24 cellular contexts compared by ENCODE assay signal in genomic region chr15:51863131-51863530, GRCh38. TPM values are rescaled to one million over a fixed set of nuclear protein-coding genes. Genes with fewer than 3 reads are reported as not detected.
DNase-seq lines count a peak whose midpoint lies in the region; ATAC-seq and TF ChIP-seq lines count a peak whose summit lies in the region.
"Had no signal": no experiment of that assay in that cellular context is flagged by ENCODE, and none has a peak within 500 bp of the region (broad histone marks: within the 10 kb centered on the region; RNA-seq: fewer than 3 reads in every experiment).

No MANE protein-coding gene starts in this region.

- no peak overlapping the region for H3K4me3 ChIP-seq in OCI-LY7 (ENCODE audit: low read depth, low read length, poor library complexity, severe bottlenecking)
- H3K4me3 ChIP-seq: BLaER1 treated with 17β-estradiol and CSF1 and Interleukin-3, amounts not matched to agents 10 nM and 100 nM; left lung had no signal

- intact Hi-C loops in activated CD4-positive, alpha-beta memory T cell treated with anti-CD3 and anti-CD28 coated beads for 36 hours (cut with micrococcal nuclease), result loop anchor here (2.0 to 10.0 kb wide), 3 partner anchors 58 to 150 kb away; partner anchors contain the start of gene LYSMD2
- intact Hi-C loops in CD4-positive, alpha-beta T cell (cut with DNase I, micrococcal nuclease), result no loop called here
- intact Hi-C loops in OCI-LY7 (cut with micrococcal nuclease; ENCODE audit: unreplicated experiment) (no loop called here), left cardiac atrium (cut with DNase I) (no loop called here)

- peak overlapping the region; percentile 47 for H3K27ac Mint-ChIP-seq in activated CD4-positive, alpha-beta memory T cell treated with anti-CD3 and anti-CD28 coated beads for 36 hours
- no peak overlapping the region for H3K27ac Mint-ChIP-seq in activated CD4-positive, alpha-beta memory T cell treated with anti-CD3 and anti-CD28 coated beads, Interleukin-2, amount 10 ng/mL, durations not matched to agents 7 days and 5 days
- peak overlapping the region; percentile 48 for H3K27ac Mint-ChIP-seq in CD4-positive, alpha-beta T cell
- peak overlapping the region; percentile 88 for H3K27ac Mint-ChIP-seq in T-helper 17 cell
- H3K27ac Mint-ChIP-seq: mesothelial cell of epicardium, nephron progenitor cell had no signal

- no TSS peak for BruUV-seq in OCI-LY7 (replicated peaks; lab: Mats Ljungman, UMichigan)

- H3K4me3 Mint-ChIP-seq in activated CD4-positive, alpha-beta memory T cell treated with anti-CD3 and anti-CD28 coated beads for 36 hours, result no peak overlapping the region
- no peak overlapping the region for H3K4me3 Mint-ChIP-seq in activated CD4-positive, alpha-beta memory T cell treated with anti-CD3 and anti-CD28 coated beads, Interleukin-2, amount 10 ng/mL, durations not matched to agents 7 days and 5 days
- H3K4me3 Mint-ChIP-seq in CD4-positive, alpha-beta T cell, result no peak overlapping the region
- peak overlapping the region; percentile 21 for H3K4me3 Mint-ChIP-seq in T-helper 17 cell
- H3K4me3 Mint-ChIP-seq: H9, mesothelial cell of epicardium, nephron progenitor cell had no signal

- H4K20me1 ChIP-seq in OCI-LY7 (ENCODE audit: insufficient read depth, low read length), result no peaks in the 10 kb centered on the region

- POLR2A ChIA-PET in activated CD4-positive, alpha-beta memory T cell treated with anti-CD3 and anti-CD28 coated beads for 36 hours (lab: Charles Lee), result interaction anchor here (1.0 to 2.2 kb wide), 2 partner anchors 15 to 22 kb away, joined by 3 to 6 read pairs; no protein-coding TSS in a partner anchor
- POLR2A ChIA-PET in activated CD4-positive, alpha-beta memory T cell treated with anti-CD3 and anti-CD28 coated beads, Interleukin-2, amount 10 ng/mL, durations not matched to agents 7 days and 5 days (lab: Charles Lee), result interaction anchor here (1.1 to 2.1 kb wide), 2 partner anchors 20 to 33 kb away, joined by 3 to 12 read pairs; partner anchors contain the start of gene TMOD3
- POLR2A ChIA-PET in CD4-positive, alpha-beta T cell (lab: Charles Lee), result interaction anchor here (0.6 kb wide), 1 partner anchor 10 kb away, joined by 3 read pairs; no protein-coding TSS in a partner anchor
- POLR2A ChIA-PET in OCI-LY7 (lab: Charles Lee), result interaction anchor here (1.2 kb wide), 1 partner anchor 8 kb away, joined by 5 read pairs; no protein-coding TSS in a partner anchor

- H3K4me2 ChIP-seq in OCI-LY7 (ENCODE audit: low read length), result no peak overlapping the region
- H3K4me2 ChIP-seq: BLaER1 treated with 17β-estradiol and CSF1 and Interleukin-3, amounts not matched to agents 10 nM and 100 nM had no signal

- peaks cover 35% of the 10 kb centered on the region for H3K36me3 ChIP-seq in OCI-LY7 (ENCODE audit: insufficient read depth, low read length)

- TF ChIP-seq CTCF in CD4-positive, alpha-beta T cell (IDR thresholded peaks at IDR 0.05), result no peak
- no peak for TF ChIP-seq CTCF in OCI-LY7 (conservative IDR thresholded peaks at IDR 0.05; ENCODE audit: low read length)

- H3K4me1 Mint-ChIP-seq in activated CD4-positive, alpha-beta memory T cell treated with anti-CD3 and anti-CD28 coated beads for 36 hours (ENCODE audit: low read depth), result peaks cover 63% of the 10 kb centered on the region
- H3K4me1 Mint-ChIP-seq in activated CD4-positive, alpha-beta memory T cell treated with anti-CD3 and anti-CD28 coated beads, Interleukin-2, amount 10 ng/mL, durations not matched to agents 7 days and 5 days, result peaks cover 47% of the 10 kb centered on the region
- H3K4me1 Mint-ChIP-seq in CD4-positive, alpha-beta T cell (ENCODE audit: low read depth), result peaks cover 61% of the 10 kb centered on the region
- H3K4me1 Mint-ChIP-seq in T-helper 17 cell, result peaks cover 36% of the 10 kb centered on the region

- DNase-seq in activated CD4-positive, alpha-beta memory T cell treated with anti-CD3 and anti-CD28 coated beads for 36 hours, result no peak
- DNase-seq in activated CD4-positive, alpha-beta memory T cell treated with anti-CD3 and anti-CD28 coated beads, Interleukin-2, amount 10 ng/mL, durations not matched to agents 7 days and 5 days, result no peak
- no peak for DNase-seq in CD4-positive, alpha-beta T cell
- no peak for DNase-seq in T-helper 17 cell
- peak; percentile 68 for DNase-seq in cerebellum (ENCODE audit: low spot score)
- DNase-seq in OCI-LY7 (ENCODE audit: low spot score), result no peak
- no peak for DNase-seq in left cardiac atrium
- DNase-seq: activated effector memory CD4-positive, alpha-beta T cell treated with anti-CD3 and anti-CD28 coated beads, Interleukin-2, amount 50 U/mL, for 16 hours; aorta; DMS153; foreskin fibroblast; GDM1; H9; KBM-7; left lung; NCI-H1436 treated with DMSO at 0.1 percent for 48 hours; NCI-H526; nephron progenitor cell; substantia nigra; T-helper 9 cell had no signal

- no peak overlapping the region for H3K27ac ChIP-seq in CD4-positive, alpha-beta T cell (ENCODE audit: low read depth, low read length)
- no peak overlapping the region for H3K27ac ChIP-seq in OCI-LY7 (ENCODE audit: low read depth, low read length, poor library complexity, severe bottlenecking)
- H3K27ac ChIP-seq: BLaER1 treated with 17β-estradiol and CSF1 and Interleukin-3, amounts not matched to agents 10 nM and 100 nM had no signal

- CTCF ChIA-PET in activated CD4-positive, alpha-beta memory T cell treated with anti-CD3 and anti-CD28 coated beads for 36 hours (lab: Charles Lee), result interaction anchor here (2.6 kb wide), 1 partner anchor 25 kb away, joined by 11 read pairs; no protein-coding TSS in a partner anchor
- CTCF ChIA-PET in activated CD4-positive, alpha-beta memory T cell treated with anti-CD3 and anti-CD28 coated beads, Interleukin-2, amount 10 ng/mL, durations not matched to agents 7 days and 5 days (lab: Charles Lee), result interaction anchor here (1.0 to 1.1 kb wide), 2 partner anchors 8 to 26 kb away, joined by 4 read pairs; no protein-coding TSS in a partner anchor
- CTCF ChIA-PET in CD4-positive, alpha-beta T cell (lab: Charles Lee), result no interaction called here
- CTCF ChIA-PET in OCI-LY7 (lab: Charles Lee; ENCODE audit: unreplicated experiment), result no interaction called here

- H3K9me3 Mint-ChIP-seq in activated CD4-positive, alpha-beta memory T cell treated with anti-CD3 and anti-CD28 coated beads for 36 hours, result no peaks in the 10 kb centered on the region
- peaks cover 3% of the 10 kb centered on the region for H3K9me3 Mint-ChIP-seq in activated CD4-positive, alpha-beta memory T cell treated with anti-CD3 and anti-CD28 coated beads, Interleukin-2, amount 10 ng/mL, durations not matched to agents 7 days and 5 days
- H3K9me3 Mint-ChIP-seq in CD4-positive, alpha-beta T cell, result no peaks in the 10 kb centered on the region
- H3K9me3 Mint-ChIP-seq: H9 had no signal

- H3K9me3 ChIP-seq in CD4-positive, alpha-beta T cell (ENCODE audit: control insufficient read depth, low read length), result no peaks in the 10 kb centered on the region
- no peaks in the 10 kb centered on the region for H3K9me3 ChIP-seq in T-helper 17 cell (ENCODE audit: control insufficient read depth, low read length, poor library complexity, severe bottlenecking)
- no peaks in the 10 kb centered on the region for H3K9me3 ChIP-seq in OCI-LY7 (ENCODE audit: low read length)
- H3K9me3 ChIP-seq: left lung had no signal

- no peaks in the 10 kb centered on the region for H3K9me2 ChIP-seq in OCI-LY7 (ENCODE audit: insufficient read depth, low read length)

- no peaks in the 10 kb centered on the region for H3K4me1 ChIP-seq in OCI-LY7 (ENCODE audit: insufficient read depth, low read length, poor library complexity, severe bottlenecking)

- no peak overlapping the region for H2AFZ ChIP-seq in OCI-LY7 (ENCODE audit: low read length)

- peaks cover 28% of the 10 kb centered on the region for H3K36me3 Mint-ChIP-seq in activated CD4-positive, alpha-beta memory T cell treated with anti-CD3 and anti-CD28 coated beads for 36 hours
- H3K36me3 Mint-ChIP-seq in activated CD4-positive, alpha-beta memory T cell treated with anti-CD3 and anti-CD28 coated beads, Interleukin-2, amount 10 ng/mL, durations not matched to agents 7 days and 5 days (ENCODE audit: low read depth), result peaks cover 63% of the 10 kb centered on the region
- peaks cover 57% of the 10 kb centered on the region for H3K36me3 Mint-ChIP-seq in CD4-positive, alpha-beta T cell (ENCODE audit: low read depth)
- peaks cover 19% of the 10 kb centered on the region for H3K36me3 Mint-ChIP-seq in T-helper 17 cell (ENCODE audit: low read depth)

- no peaks in the 10 kb centered on the region for H3K27me3 Mint-ChIP-seq in activated CD4-positive, alpha-beta memory T cell treated with anti-CD3 and anti-CD28 coated beads for 36 hours
- H3K27me3 Mint-ChIP-seq in activated CD4-positive, alpha-beta memory T cell treated with anti-CD3 and anti-CD28 coated beads, Interleukin-2, amount 10 ng/mL, durations not matched to agents 7 days and 5 days, result no peaks in the 10 kb centered on the region
- no peaks in the 10 kb centered on the region for H3K27me3 Mint-ChIP-seq in CD4-positive, alpha-beta T cell
- H3K27me3 Mint-ChIP-seq in T-helper 17 cell, result no peaks in the 10 kb centered on the region

- no peak for ATAC-seq in CD4-positive, alpha-beta T cell (ENCODE audit: poor library complexity)
- ATAC-seq in T-helper 17 cell (no peak), esophagus mucosa (no peak), left cardiac atrium (no peak)
- ATAC-seq: left lung, sciatic nerve had no signal

- H3K79me2 ChIP-seq in OCI-LY7 (ENCODE audit: insufficient read depth, low read depth, low read length), result no peaks in the 10 kb centered on the region

- no peaks in the 10 kb centered on the region for H3K27me3 ChIP-seq in CD4-positive, alpha-beta T cell (ENCODE audit: control insufficient read depth, insufficient read depth, low read length)
- H3K27me3 ChIP-seq: BLaER1 treated with 17β-estradiol and CSF1 and Interleukin-3, amounts not matched to agents 10 nM and 100 nM; left lung had no signal

RNA-seq across cellular contexts. Expression of gene TMOD3, which starts 33.7 kb away (rescaled TPM):
- total RNA-seq in activated CD4-positive, alpha-beta memory T cell treated with anti-CD3 and anti-CD28 coated beads for 36 hours, result 10 to 100 TPM; 56.9 to 61.6 TPM
- total RNA-seq in activated CD4-positive, alpha-beta memory T cell treated with anti-CD3 and anti-CD28 coated beads, Interleukin-2, amount 10 ng/mL, durations not matched to agents 7 days and 5 days, result 10 to 100 TPM; 77.5 to 79.6 TPM
- total RNA-seq in CD4-positive, alpha-beta T cell, result 10 to 100 TPM; 37.6 to 39.0 TPM
- 10 to 100 TPM; 48.1 to 58.1 TPM for total RNA-seq in T-helper 17 cell
- total RNA-seq in cerebellum, result 33.5 TPM
- 83.5 TPM for total RNA-seq in esophagus mucosa
- 17.4 and 31.5 TPM in 2 replicates for total RNA-seq in OCI-LY7 (2014; rRNA removed; shearing (Covaris generic))
- total RNA-seq in OCI-LY7 (2022), result 30.5 and 31.5 TPM in 2 replicates
- total RNA-seq in left cardiac atrium, result 10 to 100 TPM; 22.7 to 23.9 TPM

Comparison
In these comparisons a context has a peak if more than half of its experiments do, and no peak if none do; other contexts are left out.
1. CTCF ChIA-PET loops: an anchor here in activated CD4-positive, alpha-beta memory T cell treated with anti-CD3 and anti-CD28 coated beads for 36 hours (2.6 kb wide) and activated CD4-positive, alpha-beta memory T cell treated with anti-CD3 and anti-CD28 coated beads, Interleukin-2, amount 10 ng/mL, durations not matched to agents 7 days and 5 days (1.0 to 1.1 kb wide); none called in CD4-positive, alpha-beta T cell and OCI-LY7.